Comparison of ENCODE assay signal across 18 cellular contexts in the genomic region with DNA sequence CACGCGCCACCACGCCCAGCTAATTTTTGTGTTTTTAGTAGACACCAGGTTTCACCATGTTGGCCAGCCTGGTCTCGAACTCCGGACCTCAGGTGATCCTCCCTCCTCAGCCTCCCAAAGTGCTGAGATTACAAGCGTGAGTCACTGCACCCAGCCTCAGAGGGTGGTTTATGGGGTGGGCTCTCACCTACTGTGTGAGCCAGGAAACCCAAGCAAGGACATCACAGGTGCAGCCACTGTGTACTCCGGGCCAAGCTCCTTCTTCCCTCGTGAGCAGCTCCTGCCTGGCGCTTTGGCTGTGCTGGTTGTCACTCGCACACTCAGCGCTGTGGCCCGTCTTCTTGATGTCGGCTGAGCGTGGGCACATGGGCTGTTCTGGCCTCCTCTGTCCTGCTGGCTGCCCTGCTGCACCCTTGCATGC.
DNase-seq lines count a peak whose midpoint lies in the region; ATAC-seq and TF ChIP-seq lines count a peak whose summit lies in the region.
"Had no signal": no experiment of that assay in that cellular context is flagged by ENCODE, and none has a peak within 500 bp of the region (broad histone marks: within the 10 kb centered on the region; RNA-seq: fewer than 3 reads in every experiment).

No MANE protein-coding gene starts in this region.

- no peaks in the 10 kb centered on the region for H3K36me3 Mint-ChIP-seq in activated T-cell treated with anti-CD3 and anti-CD28 coated beads, Interleukin-2, amount 50 U/mL, for 4 hours (ENCODE audit: insufficient read depth)
- H3K36me3 Mint-ChIP-seq in activated T-cell treated with anti-CD3 and anti-CD28 coated beads, Interleukin-2, amount 50 U/mL, for 72 hours (ENCODE audit: insufficient read depth in 2 of 2) = no peaks in the 10 kb centered on the region

- intact Hi-C loops in body of pancreas (cut with DNase I) = no loop called here
- intact Hi-C loops in left colon (cut with DNase I, micrococcal nuclease) = no loop called here
- intact Hi-C loops in sciatic nerve (cut with DNase I) = no loop called here

- H3K27me3 ChIP-seq in body of pancreas = no peaks in the 10 kb centered on the region
- H3K27me3 ChIP-seq: BLaER1 had no signal

- peak; percentile 0 for DNase-seq in activated T-cell treated with anti-CD3 and anti-CD28 coated beads, Interleukin-2, amount 50 U/mL, for 4 hours
- no peak for DNase-seq in activated T-cell treated with anti-CD3 and anti-CD28 coated beads, Interleukin-2, amount 50 U/mL, for 72 hours
- peak in 3 of 4 donors; percentile 5 to 8 (median 6) for DNase-seq in body of pancreas
- peak; percentile 2 to 17 for DNase-seq in left colon
- peak; percentile 39 for DNase-seq in sciatic nerve (ENCODE audit: low spot score)
- no peak for DNase-seq in activated gamma-delta T cell treated with Interleukin-2 at 50 U/mL for 16 hours
- DNase-seq in KG1 (lab: John Stamatoyannopoulos, UW) = no peak
- DNase-seq: HFFc6, NCI-H1092, NCI-H2107, NCI-H226, NCI-H526 treated with DMSO at 0.1 percent for 48 hours, OCI-M1 had no signal

- 92 to 96% methylated on average over 13 to 14 of the region's 14 CpGs for WGBS in body of pancreas, 2 donors

- H3K9me3 ChIP-seq in body of pancreas = no peaks in the 10 kb centered on the region
- H3K9me3 ChIP-seq: BLaER1 had no signal

- H3K4me1 Mint-ChIP-seq in activated T-cell treated with anti-CD3 and anti-CD28 coated beads, Interleukin-2, amount 50 U/mL, for 4 hours (ENCODE audit: low read depth) = no peaks in the 10 kb centered on the region
- H3K4me1 Mint-ChIP-seq in activated T-cell treated with anti-CD3 and anti-CD28 coated beads, Interleukin-2, amount 50 U/mL, for 72 hours (ENCODE audit: low read depth) = no peaks in the 10 kb centered on the region

- TF ChIP-seq POLR2A in body of pancreas (IDR thresholded peaks at IDR 0.05) = no peak
- no peak for TF ChIP-seq POLR2A in GM18505 (IDR thresholded peaks at IDR 0.05; ENCODE audit: borderline replicate concordance, extremely low read depth, insufficient read depth, insufficient read length)

- no peak overlapping the region for H3K4me3 Mint-ChIP-seq in activated T-cell treated with anti-CD3 and anti-CD28 coated beads, Interleukin-2, amount 50 U/mL, for 4 hours
- no peak overlapping the region for H3K4me3 Mint-ChIP-seq in activated T-cell treated with anti-CD3 and anti-CD28 coated beads, Interleukin-2, amount 50 U/mL, for 72 hours
- H3K4me3 Mint-ChIP-seq: HFFc6 had no signal

- no peaks in the 10 kb centered on the region for H3K9me3 Mint-ChIP-seq in activated T-cell treated with anti-CD3 and anti-CD28 coated beads, Interleukin-2, amount 50 U/mL, for 4 hours
- H3K9me3 Mint-ChIP-seq in activated T-cell treated with anti-CD3 and anti-CD28 coated beads, Interleukin-2, amount 50 U/mL, for 72 hours = no peaks in the 10 kb centered on the region
- H3K9me3 Mint-ChIP-seq: HFFc6 had no signal

- no peaks in the 10 kb centered on the region for H3K36me3 ChIP-seq in body of pancreas (replicated peaks in 1 of 2; ENCODE audit: insufficient read depth in 1 of 2, low read depth in 2 of 2)

- H3K4me1 ChIP-seq in body of pancreas = no peaks in the 10 kb centered on the region

- H3K27ac Mint-ChIP-seq in activated T-cell treated with anti-CD3 and anti-CD28 coated beads, Interleukin-2, amount 50 U/mL, for 72 hours = no peak overlapping the region
- H3K27ac Mint-ChIP-seq: HFFc6 had no signal

- H3K27me3 Mint-ChIP-seq in activated T-cell treated with anti-CD3 and anti-CD28 coated beads, Interleukin-2, amount 50 U/mL, for 4 hours (ENCODE audit: low read depth) = no peaks in the 10 kb centered on the region
- H3K27me3 Mint-ChIP-seq in activated T-cell treated with anti-CD3 and anti-CD28 coated beads, Interleukin-2, amount 50 U/mL, for 72 hours (ENCODE audit: low read depth) = no peaks in the 10 kb centered on the region

- ATAC-seq in activated T-cell treated with anti-CD3 and anti-CD28 coated beads, Interleukin-2, amount 50 U/mL, for 4 hours = no peak
- ATAC-seq in activated T-cell treated with anti-CD3 and anti-CD28 coated beads, Interleukin-2, amount 50 U/mL, for 72 hours (replicated peaks in 1 of 2) = no peak
- ATAC-seq in body of pancreas (no peak), left colon (no peak), sciatic nerve (peak; percentile 21), GM18505 (IDR thresholded peaks at IDR 0.05; ENCODE audit: unreplicated experiment) (no peak)
- ATAC-seq: K562 had no signal

- H3K4me3 ChIP-seq in body of pancreas = no peak overlapping the region
- H3K4me3 ChIP-seq: BLaER1, K562 had no signal

- H3K27ac ChIP-seq in body of pancreas = no peak overlapping the region
- H3K27ac ChIP-seq: 22Rv1, BLaER1, HL-60 had no signal

- TF ChIP-seq CTCF in body of pancreas (IDR thresholded peaks at IDR 0.05) = no peak

Comparison
In these comparisons a context has a peak if more than half of its experiments do, and no peak if none do; other contexts are left out.
1. DNase-seq: peak in activated T-cell treated with anti-CD3 and anti-CD28 coated beads, Interleukin-2, amount 50 U/mL, for 4 hours (single experiment), body of pancreas (3 of 4), left colon (2 of 2) and sciatic nerve (single experiment); none in activated T-cell treated with anti-CD3 and anti-CD28 coated beads, Interleukin-2, amount 50 U/mL, for 72 hours (0 of 2), activated gamma-delta T cell treated with Interleukin-2 at 50 U/mL for 16 hours (single experiment) and KG1 (single experiment).